8 cellular contexts compared by ENCODE assay signal in the genomic region with DNA sequence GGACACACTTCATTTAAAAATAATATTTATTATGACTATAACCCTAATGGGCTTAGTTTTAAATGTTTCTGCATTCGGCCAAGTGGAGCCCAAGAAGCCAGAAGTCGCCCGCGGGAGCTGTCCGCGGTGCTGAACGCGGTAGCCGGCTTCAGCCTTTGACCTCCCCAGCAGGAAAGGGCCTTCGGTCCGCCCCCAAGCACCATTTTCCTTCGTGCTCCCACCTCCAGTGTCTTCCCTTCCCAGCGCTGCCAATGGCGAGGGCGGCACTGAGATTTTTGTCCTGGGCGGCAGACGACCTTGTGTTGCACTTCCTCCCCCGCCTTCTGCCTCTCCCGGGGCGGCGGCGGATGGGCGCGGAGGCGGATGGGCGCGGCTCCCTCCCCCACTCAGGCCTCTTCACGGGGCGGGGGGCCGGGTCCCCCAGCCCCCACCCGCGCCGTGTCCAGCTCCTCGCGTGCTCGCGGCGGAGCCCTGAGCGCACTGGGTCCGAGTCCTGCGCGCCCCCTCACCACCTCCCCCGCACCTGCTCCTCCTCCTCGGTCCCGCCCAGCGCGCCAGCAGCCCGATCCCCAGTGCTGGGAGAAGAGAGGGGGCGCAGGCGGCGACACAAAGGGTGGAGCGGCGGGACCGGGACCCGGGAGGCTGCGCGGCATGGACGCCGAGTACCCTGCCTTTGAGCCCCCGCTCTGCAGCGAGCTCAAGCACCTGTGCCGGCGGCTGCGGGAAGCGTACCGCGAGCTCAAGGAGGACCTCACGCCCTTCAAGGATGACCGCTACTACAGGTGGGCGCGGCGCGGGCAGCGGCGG. TPM values are rescaled to one million over a fixed set of nuclear protein-coding genes. Genes with fewer than 3 reads are reported as not detected.
DNase-seq lines count a peak whose midpoint lies in the region; ATAC-seq and TF ChIP-seq lines count a peak whose summit lies in the region.

No MANE protein-coding gene starts in this region.

- H3K27me3 ChIP-seq in fibroblast of lung (ENCODE audit: control insufficient read depth, insufficient read depth, low read length) = peaks cover 21% of the 10 kb centered on the region

- H3K4me1 Mint-ChIP-seq in natural killer cell = peaks cover 0 to 5% of the 10 kb centered on the region in 2 donors

- TF ChIP-seq CTCF in fibroblast of lung (conservative IDR thresholded peaks at IDR 0.05 in 1 of 2, IDR thresholded peaks at IDR 0.05 in 1 of 2; ENCODE audit: low read depth in 1 of 2, low read length in 2 of 2) (no peak), natural killer cell (IDR thresholded peaks at IDR 0.05) (no peak)

- peaks cover 49 to 64% of the 10 kb centered on the region in 2 donors for H3K27me3 Mint-ChIP-seq in natural killer cell (ENCODE audit: low read depth in 2 of 2)

- DNase-seq in COLO668 (lab: John Stamatoyannopoulos, UW; ENCODE audit: unreplicated experiment) = peak; percentile 62
- peak in 70 of 76 experiments; percentile 16 to 86 (median 64) for DNase-seq in HUDEP-2 (lab: John Stamatoyannopoulos, UW; ENCODE audit: unreplicated experiment in 76 of 76)
- DNase-seq in RPMI7951 (ENCODE audit: low read depth) = peak; percentile 69
- peak; percentile 58 for DNase-seq in activated T-helper 9 cell treated with anti-CD3 and anti-CD28 coated beads, Interleukin-2, amount 50 U/mL, for 16 hours (ENCODE audit: low read depth)
- DNase-seq in fibroblast of lung (ENCODE audit: low read depth in 2 of 2) = peak; percentile 68 to 78
- DNase-seq in natural killer cell = peak; percentile 72
- peak; percentile 49 for DNase-seq in stromal cell of bone marrow (ENCODE audit: low read depth)
- no peak for DNase-seq in NCI-H446 treated with DMSO at 0.1 percent for 48 hours (lab: John Stamatoyannopoulos, UW)

- no peaks in the 10 kb centered on the region for H4K20me1 ChIP-seq in fibroblast of lung (ENCODE audit: control insufficient read depth, extremely low read depth, insufficient read depth, low read length)

- no peaks in the 10 kb centered on the region for H3K36me3 ChIP-seq in fibroblast of lung (ENCODE audit: control insufficient read depth, insufficient read depth, low read length)

- no peaks in the 10 kb centered on the region for H3K9me3 ChIP-seq in fibroblast of lung (ENCODE audit: control insufficient read depth, insufficient read depth, low read depth, low read length)

- H3K36me3 Mint-ChIP-seq in natural killer cell = peaks cover 7% of the 10 kb centered on the region

- no peak overlapping the region for H3K9ac ChIP-seq in fibroblast of lung (ENCODE audit: insufficient read depth, low read length)

- peak overlapping the region; percentile 44 for H3K4me2 ChIP-seq in fibroblast of lung (ENCODE audit: extremely low read depth, insufficient read depth, low read length)

- no peaks in the 10 kb centered on the region for H3K79me2 ChIP-seq in fibroblast of lung (ENCODE audit: control insufficient read depth, insufficient read depth, low read length)

- intact Hi-C loops in natural killer cell (cut with micrococcal nuclease) = no loop called here

- peaks cover 0 to 3% of the 10 kb centered on the region in 2 donors for H3K9me3 Mint-ChIP-seq in natural killer cell

- ATAC-seq in natural killer cell = peak; percentile 77 to 93 (median 93)

- H3K27ac Mint-ChIP-seq in natural killer cell = no peak overlapping the region

- H3K4me1 ChIP-seq in fibroblast of lung (ENCODE audit: control insufficient read depth, extremely low read depth, insufficient read depth, low read length) = no peaks in the 10 kb centered on the region

- no peak overlapping the region for H2AFZ ChIP-seq in fibroblast of lung (ENCODE audit: low read length)

- H3K4me3 Mint-ChIP-seq in natural killer cell = peak overlapping the region; percentile 71

- H3K27ac ChIP-seq in fibroblast of lung (ENCODE audit: insufficient read depth, low read length) = no peak overlapping the region

- H3K4me3 ChIP-seq in fibroblast of lung (replicated peaks in 1 of 4; ENCODE audit: control extremely low read depth in 1 of 4, insufficient read depth in 1 of 4, low read depth in 3 of 4, low read length in 4 of 4) = peak overlapping the region; percentile 35 to 60 (median 56)

RNA-seq across cellular contexts. Expression of gene TMEM181, which starts 23.6 kb away (rescaled TPM):
- total RNA-seq in RPMI7951 (2014; rRNA removed; shearing (Covaris generic)) = 32.6 and 37.6 TPM in 2 replicates
- total RNA-seq in fibroblast of lung (36.0 and 37.2 TPM in 2 replicates), natural killer cell (10 to 100 TPM; 44.8 to 60.9 (median 45.0) TPM)
- polyA plus RNA-seq in fibroblast of lung = 27.4 and 35.6 TPM in 2 replicates
- 17.8 and 23.1 TPM in 2 replicates for polyA plus RNA-seq in fibroblast of lung (2012)
- 13.2 and 18.2 TPM in 2 replicates for polyA minus RNA-seq in fibroblast of lung (ENCODE audit: low replicate concordance)
